Comparison of ENCODE assay signal across 11 cellular contexts in genomic region chr2:56444339-56444738, GRCh38.
DNase-seq lines count a peak whose midpoint lies in the region; ATAC-seq and TF ChIP-seq lines count a peak whose summit lies in the region.
"Had no signal": no experiment of that assay in that cellular context is flagged by ENCODE, and none has a peak within 500 bp of the region (broad histone marks: within the 10 kb centered on the region; RNA-seq: fewer than 3 reads in every experiment).

No MANE protein-coding gene starts in this region.

- 86 to 87% methylated on average over 4 of the region's 4 CpGs for WGBS in endodermal cell (ENCODE audit: insufficient coverage in 1 of 2, insufficient read length in 1 of 2), 2 experiments
- WGBS in thyroid gland, 2 donors: 77 to 79% methylated on average over 4 of the region's 4 CpGs

- no peak for ATAC-seq in stimulated activated memory B cell treated with anti-CD40 and anti-IgM and Interleukin-4, amounts not matched to agents 10 μg/mL and 1 μg/mL and 100 μg/mL, for 72 hours
- no peak for ATAC-seq in HG02678 (IDR thresholded peaks at IDR 0.05; ENCODE audit: unreplicated experiment)

- no peak overlapping the region for H3K4me3 Mint-ChIP-seq in endodermal cell
- H3K4me3 Mint-ChIP-seq in stimulated activated memory B cell treated with anti-CD40 and anti-IgM and Interleukin-4, amounts not matched to agents 10 μg/mL and 1 μg/mL and 100 μg/mL, for 72 hours: no peak overlapping the region
- H3K4me3 Mint-ChIP-seq: immature natural killer cell had no signal

- H3K27me3 ChIP-seq in endodermal cell (ENCODE audit: control insufficient read depth, insufficient read depth, low read length, poor library complexity, severe bottlenecking): no peaks in the 10 kb centered on the region
- H3K27me3 ChIP-seq in thyroid gland: no peaks in the 10 kb centered on the region
- H3K27me3 ChIP-seq: adrenal gland had no signal

- in situ Hi-C loops in GM13977 (cut with MboI; ENCODE audit: low pct_unique_long_range_greater_than_20kb, low sequenced_read_pairs, unreplicated experiment): no loop called here

- H3K36me3 ChIP-seq in endodermal cell (ENCODE audit: control insufficient read depth, insufficient read depth, low read length) (no peaks in the 10 kb centered on the region), thyroid gland (no peaks in the 10 kb centered on the region)
- H3K36me3 ChIP-seq: adrenal gland had no signal

- no peaks in the 10 kb centered on the region for H3K36me3 Mint-ChIP-seq in endodermal cell (ENCODE audit: low read depth)
- H3K36me3 Mint-ChIP-seq in stimulated activated memory B cell treated with anti-CD40 and anti-IgM and Interleukin-4, amounts not matched to agents 10 μg/mL and 1 μg/mL and 100 μg/mL, for 72 hours: no peaks in the 10 kb centered on the region
- H3K36me3 Mint-ChIP-seq: immature natural killer cell had no signal

- H3K9me3 Mint-ChIP-seq in endodermal cell: no peaks in the 10 kb centered on the region
- no peaks in the 10 kb centered on the region for H3K9me3 Mint-ChIP-seq in stimulated activated memory B cell treated with anti-CD40 and anti-IgM and Interleukin-4, amounts not matched to agents 10 μg/mL and 1 μg/mL and 100 μg/mL, for 72 hours

- no peak overlapping the region for H3K4me3 ChIP-seq in endodermal cell (ENCODE audit: low read length)
- no peak overlapping the region for H3K4me3 ChIP-seq in thyroid gland (replicated peaks in 1 of 3)
- H3K4me3 ChIP-seq: adrenal gland had no signal

- peaks cover 28% of the 10 kb centered on the region for H3K4me1 Mint-ChIP-seq in endodermal cell
- H3K4me1 Mint-ChIP-seq in stimulated activated memory B cell treated with anti-CD40 and anti-IgM and Interleukin-4, amounts not matched to agents 10 μg/mL and 1 μg/mL and 100 μg/mL, for 72 hours: no peaks in the 10 kb centered on the region
- H3K4me1 Mint-ChIP-seq: immature natural killer cell had no signal

- no peaks in the 10 kb centered on the region for H3K27me3 Mint-ChIP-seq in endodermal cell (ENCODE audit: insufficient read depth)
- no peaks in the 10 kb centered on the region for H3K27me3 Mint-ChIP-seq in stimulated activated memory B cell treated with anti-CD40 and anti-IgM and Interleukin-4, amounts not matched to agents 10 μg/mL and 1 μg/mL and 100 μg/mL, for 72 hours

- H3K4me1 ChIP-seq in endodermal cell (ENCODE audit: control insufficient read depth, insufficient read depth, low read length): peaks cover 12% of the 10 kb centered on the region
- peaks cover 0 to 5% of the 10 kb centered on the region in 2 donors for H3K4me1 ChIP-seq in thyroid gland
- H3K4me1 ChIP-seq: adrenal gland had no signal

- H3K9me3 ChIP-seq in endodermal cell (ENCODE audit: control insufficient read depth, low read length) (no peaks in the 10 kb centered on the region), thyroid gland (no peaks in the 10 kb centered on the region)
- H3K9me3 ChIP-seq: adrenal gland had no signal

- TF ChIP-seq CTCF in endodermal cell (conservative IDR thresholded peaks at IDR 0.05) (no peak), thyroid gland (IDR thresholded peaks at IDR 0.05) (no peak), GM13977 (IDR thresholded peaks at IDR 0.05; ENCODE audit: extremely low read depth, insufficient read depth, missing control alignments) (no peak)

- intact Hi-C loops in thyroid gland (cut with DNase I): no loop called here

- H3K9ac ChIP-seq in endodermal cell (ENCODE audit: extremely low read depth, low read length, poor library complexity, severe bottlenecking): no peak overlapping the region

- H3K27ac ChIP-seq in endodermal cell (ENCODE audit: low read depth, low read length): no peak overlapping the region
- H3K27ac ChIP-seq in thyroid gland: no peak overlapping the region
- H3K27ac ChIP-seq: adrenal gland, epithelial cell of prostate had no signal

- H3K27ac Mint-ChIP-seq in endodermal cell: peak overlapping the region; percentile 8
- H3K27ac Mint-ChIP-seq in stimulated activated memory B cell treated with anti-CD40 and anti-IgM and Interleukin-4, amounts not matched to agents 10 μg/mL and 1 μg/mL and 100 μg/mL, for 72 hours: no peak overlapping the region
- H3K27ac Mint-ChIP-seq: immature natural killer cell had no signal

- peak; percentile 18 for DNase-seq in NCI-H82 (lab: John Stamatoyannopoulos, UW)
- no peak for DNase-seq in NCI-H82 treated with DMSO at 0.1 percent for 48 hours (lab: John Stamatoyannopoulos, UW; ENCODE audit: unreplicated experiment)
- DNase-seq in NCI-H226: peak; percentile 15
- no peak for DNase-seq in endodermal cell
- peak; percentile 63 to 80 for DNase-seq in thyroid gland
- DNase-seq in GM13977 (ENCODE audit: low spot score): no peak
- DNase-seq: adrenal gland, immature natural killer cell had no signal

- TF ChIP-seq POLR2A in thyroid gland (IDR thresholded peaks at IDR 0.05): no peak

Comparison
In these comparisons a context has a peak if more than half of its experiments do, and no peak if none do; other contexts are left out.
1. DNase-seq: peak in NCI-H82 (single experiment), NCI-H226 (single experiment) and thyroid gland (2 of 2); none in NCI-H82 treated with DMSO at 0.1 percent for 48 hours (single experiment), endodermal cell (single experiment) and GM13977 (single experiment).